Comparison of ENCODE assay signal across 10 cellular contexts in the genomic region with DNA sequence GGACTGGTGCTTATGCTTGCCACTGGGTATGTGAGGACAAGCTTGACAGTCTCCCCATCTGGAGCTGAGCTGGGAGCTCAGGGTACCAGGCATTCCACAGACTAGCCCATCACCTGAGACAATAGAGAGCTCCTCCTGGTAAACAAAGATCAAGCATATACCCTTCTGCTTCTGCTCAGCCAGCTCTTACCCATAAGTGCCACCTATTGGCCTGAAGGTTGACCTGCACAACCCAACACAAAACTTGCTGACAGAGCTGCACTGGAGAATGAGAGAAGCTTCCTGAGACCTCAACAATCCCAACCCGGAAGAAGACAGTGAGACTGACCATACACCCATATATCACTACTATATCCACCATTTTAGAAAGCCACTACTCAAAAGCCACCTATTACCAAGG.
DNase-seq lines count a peak whose midpoint lies in the region; ATAC-seq and TF ChIP-seq lines count a peak whose summit lies in the region.
"Had no signal": no experiment of that assay in that cellular context is flagged by ENCODE, and none has a peak within 500 bp of the region (broad histone marks: within the 10 kb centered on the region; RNA-seq: fewer than 3 reads in every experiment).

No MANE protein-coding gene starts in this region.

- no peaks in the 10 kb centered on the region for H3K36me3 ChIP-seq in H7 (replicated peaks; ENCODE audit: control insufficient read depth, insufficient read depth, low read length)
- no peaks in the 10 kb centered on the region for H3K36me3 ChIP-seq in prostate gland
- H3K36me3 ChIP-seq: sigmoid colon had no signal

- H3K9me3 ChIP-seq in prostate gland: no peaks in the 10 kb centered on the region
- H3K9me3 ChIP-seq: sigmoid colon had no signal

- peak; percentile 36 for TF ChIP-seq CTCF in AG09319 (IDR thresholded peaks at IDR 0.05; ENCODE audit: low read depth, low read length)
- no peak for TF ChIP-seq CTCF in omental fat pad (IDR thresholded peaks at IDR 0.05)
- no peak for TF ChIP-seq CTCF in prostate gland (IDR thresholded peaks at IDR 0.05)

- ATAC-seq in omental fat pad (ENCODE audit: low FRiP score): no peak

- no peaks in the 10 kb centered on the region for H3K4me1 ChIP-seq in prostate gland (replicated peaks)
- H3K4me1 ChIP-seq: sigmoid colon had no signal

- no peak for TF ChIP-seq POLR2A in prostate gland (IDR thresholded peaks at IDR 0.05)

- no peak overlapping the region for H3K27ac ChIP-seq in prostate gland
- H3K27ac ChIP-seq: sigmoid colon had no signal

- 67% methylated on average over 1 of the region's 1 CpG for WGBS in prostate gland

- H3K4me3 ChIP-seq in H7 (ENCODE audit: insufficient read depth, low read depth, low read length) (no peak overlapping the region), prostate gland (no peak overlapping the region)
- H3K4me3 ChIP-seq: sigmoid colon had no signal

- H3K27me3 ChIP-seq in H7 (ENCODE audit: control insufficient read depth, insufficient read depth, low read length): no peaks in the 10 kb centered on the region
- no peaks in the 10 kb centered on the region for H3K27me3 ChIP-seq in prostate gland (replicated peaks; ENCODE audit: insufficient read depth)
- H3K27me3 ChIP-seq: sigmoid colon had no signal

- DNase-seq in AG09319 (ENCODE audit: extremely low read depth, low read depth) (no peak), H7 (peak; percentile 18), RPMI8226 (peak; percentile 4), fibroblast of peridontal ligament (ENCODE audit: extremely low read depth) (peak; percentile 39), omental fat pad (ENCODE audit: low spot score) (no peak), NCI-H2107 treated with DMSO at 0.1 percent for 48 hours (lab: John Stamatoyannopoulos, UW; ENCODE audit: unreplicated experiment) (no peak), prostate gland (ENCODE audit: low spot score) (no peak)
- DNase-seq in stimulated activated naive CD4-positive, alpha-beta T cell treated with Interleukin-2 at 50 U/mL for 16 hours (lab: John Stamatoyannopoulos, UW): no peak
- DNase-seq: kidney glomerular epithelial cell, sigmoid colon had no signal

- intact Hi-C loops in prostate gland (cut with DNase I): no loop called here

Comparison
In these comparisons a context has a peak if more than half of its experiments do, and no peak if none do; other contexts are left out.
1. DNase-seq: peak in H7 (single experiment), RPMI8226 (single experiment) and fibroblast of peridontal ligament (single experiment); none in AG09319 (single experiment), omental fat pad (single experiment), NCI-H2107 treated with DMSO at 0.1 percent for 48 hours (single experiment), stimulated activated naive CD4-positive, alpha-beta T cell treated with Interleukin-2 at 50 U/mL for 16 hours (single experiment) and prostate gland (single experiment).